25 cellular contexts compared by ENCODE assay signal in the genomic region with DNA sequence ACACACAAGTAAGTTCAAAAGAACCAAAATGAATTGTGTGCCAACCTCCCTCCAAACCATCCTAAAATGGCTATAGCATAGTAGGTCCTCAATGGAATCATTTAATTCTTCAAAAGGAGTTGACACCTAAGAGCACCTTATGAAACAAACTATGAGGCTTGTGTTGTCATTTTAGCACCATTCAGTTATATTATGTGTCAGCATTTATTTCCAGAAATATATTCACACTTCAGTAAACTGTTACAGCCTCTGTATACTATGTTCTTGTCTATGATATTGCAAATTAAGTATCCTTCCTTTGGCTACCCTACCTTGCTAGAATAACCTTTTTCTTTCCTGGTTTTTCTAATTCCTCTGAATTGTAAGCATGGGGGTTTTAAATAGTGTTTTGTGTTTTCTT. TPM values are rescaled to one million over a fixed set of nuclear protein-coding genes. Genes with fewer than 3 reads are reported as not detected.
"Had no signal": no experiment of that assay in that cellular context is flagged by ENCODE, and none has a peak within 500 bp of the region (broad histone marks: within the 10 kb centered on the region; RNA-seq: fewer than 3 reads in every experiment).

No MANE protein-coding gene starts in this region.

- H3K27me3 ChIP-seq: ascending aorta, body of pancreas, MG63, SJSA1 had no signal

- H3K9me3 ChIP-seq: ascending aorta, body of pancreas, MG63, SJSA1 had no signal

- H3K36me3 ChIP-seq: ascending aorta, MG63, SJSA1 had no signal

- FAIRE-seq: bronchial epithelial cell, RCC 7860 had no signal

- DNase-seq: activated CD4-positive, alpha-beta T cell treated with anti-CD3 and anti-CD28 coated beads, Interleukin-2, amount 10 ng/mL, durations not matched to agents 24 days and 14 days; activated CD4-positive, alpha-beta T cell treated with anti-CD3 and anti-CD28 coated beads, Interleukin-2, amount 50 U/mL, for 48 hours; activated CD4-positive, CD25-positive, alpha-beta regulatory T cell treated with anti-CD3 and anti-CD28 coated beads, Interleukin-2, amount 50 U/mL, for 72 hours; activated CD8-positive, alpha-beta memory T cell treated with anti-CD3 and anti-CD28 coated beads, Interleukin-2, amount 10 ng/mL, durations not matched to agents 7 days and 5 days; activated effector memory CD4-positive, alpha-beta T cell treated with Interleukin-2 at 50 U/mL for 16 hours; activated naive CD4-positive, alpha-beta T cell; activated T-cell treated with anti-CD3 and anti-CD28 coated beads, Interleukin-2, amount 50 U/mL, for 24 hours; body of pancreas; central memory CD4-positive, alpha-beta T cell; MG63; NCI-H1105; NCI-H1436; NCI-H187 treated with DMSO at 0.1 percent for 48 hours; NCI-H2227 treated with DMSO at 0.1 percent for 48 hours; NCI-H82; PC-3; SHP77 had no signal

- H3K4me3 ChIP-seq: ascending aorta, body of pancreas, coronary artery, MG63, SJSA1 had no signal

- ATAC-seq: activated CD8-positive, alpha-beta memory T cell treated with anti-CD3 and anti-CD28 coated beads, Interleukin-2, amount 10 ng/mL, durations not matched to agents 7 days and 5 days; body of pancreas; PC-3 had no signal

- H3K4me1 ChIP-seq: ascending aorta, body of pancreas, SJSA1 had no signal

- H3K27ac ChIP-seq: ascending aorta, body of pancreas, coronary artery, SJSA1 had no signal

RNA-seq across cellular contexts. Expression of a gene that starts 18.2 kb away (rescaled TPM):
- total RNA-seq: activated CD4-positive, alpha-beta T cell treated with anti-CD3 and anti-CD28 coated beads, Interleukin-2, amount 10 ng/mL, durations not matched to agents 24 days and 14 days; activated CD8-positive, alpha-beta memory T cell treated with anti-CD3 and anti-CD28 coated beads, Interleukin-2, amount 10 ng/mL, durations not matched to agents 7 days and 5 days; activated T-helper 1 cell treated with anti-CD3 and anti-CD28 coated beads, Interleukin-12 subunit alpha, Interleukin-12 subunit beta, Interleukin-2, Interleukin-4 antibody, amounts not matched to agents 30 ng/mL and 10 ng/mL and 1 ng/mL, durations not matched to agents 14 hours and 24 hours and 36 hours; bronchial epithelial cell; chondrocyte; NCI-H460; PC-3; SJSA1 had no signal

RNA-seq across cellular contexts. Expression of a gene that starts 56.2 kb away (rescaled TPM):
- total RNA-seq: activated CD4-positive, alpha-beta T cell treated with anti-CD3 and anti-CD28 coated beads, Interleukin-2, amount 10 ng/mL, durations not matched to agents 24 days and 14 days; activated CD8-positive, alpha-beta memory T cell treated with anti-CD3 and anti-CD28 coated beads, Interleukin-2, amount 10 ng/mL, durations not matched to agents 7 days and 5 days; activated T-helper 1 cell treated with anti-CD3 and anti-CD28 coated beads, Interleukin-12 subunit alpha, Interleukin-12 subunit beta, Interleukin-2, Interleukin-4 antibody, amounts not matched to agents 30 ng/mL and 10 ng/mL and 1 ng/mL, durations not matched to agents 14 hours and 24 hours and 36 hours; body of pancreas; bronchial epithelial cell; chondrocyte; NCI-H460; PC-3; SJSA1 had no signal
